19 cellular contexts compared by ENCODE assay signal in the genomic region with DNA sequence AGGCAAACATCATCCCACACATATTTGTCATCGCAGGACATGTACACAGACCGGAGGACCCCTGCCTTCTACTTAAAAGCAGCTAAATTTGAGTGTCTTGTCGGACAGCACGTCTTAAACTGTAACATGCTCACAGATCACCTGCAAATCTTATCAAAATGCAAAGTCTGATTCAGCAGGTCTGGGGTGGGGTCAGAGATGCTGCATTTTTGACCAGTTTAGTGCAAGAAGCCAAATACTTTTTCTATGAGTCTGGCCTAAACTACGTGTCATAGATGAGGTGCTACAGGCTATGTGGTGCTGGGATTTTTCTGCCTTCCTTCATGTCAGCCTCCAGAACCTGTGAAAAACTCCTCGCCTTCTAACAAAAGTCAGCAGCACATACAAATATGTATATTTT.
DNase-seq lines count a peak whose midpoint lies in the region; ATAC-seq, FAIRE-seq and TF ChIP-seq lines count a peak whose summit lies in the region.
"Had no signal": no experiment of that assay in that cellular context is flagged by ENCODE, and none has a peak within 500 bp of the region (broad histone marks: within the 10 kb centered on the region; RNA-seq: fewer than 3 reads in every experiment).

No MANE protein-coding gene starts in this region.

- H4K91ac ChIP-seq in H1 (replicated peaks; ENCODE audit: insufficient read length, low read length) = no peak overlapping the region
- H4K91ac ChIP-seq in trophoblast cell (ENCODE audit: low read depth, low read length) = no peak overlapping the region

- H2BK20ac ChIP-seq in H1 (ENCODE audit: low read length) = 0 out of 2 replicates have a peak overlapping the region, but pooled peaks have one; percentile 51

- peaks cover 17% of the 10 kb centered on the region for H3K4me1 Mint-ChIP-seq in Caco-2 (ENCODE audit: low read depth, unreplicated experiment)
- H3K4me1 Mint-ChIP-seq: CD4-positive, CD25-positive, alpha-beta regulatory T cell had no signal

- H3K4me3 ChIP-seq in Caco-2 (ENCODE audit: low read depth, low read length) = no peak overlapping the region
- H3K4me3 ChIP-seq in RWPE2 (ENCODE audit: severe bottlenecking) = no peak overlapping the region
- no peak overlapping the region for H3K4me3 ChIP-seq in H1 (ENCODE audit: extremely low read depth in 1 of 4, insufficient read depth in 2 of 4, low read depth in 3 of 4, low read length in 4 of 4)
- H3K4me3 ChIP-seq in trophoblast cell (ENCODE audit: low read depth, low read length) = no peak overlapping the region
- H3K4me3 ChIP-seq in vagina = no peak overlapping the region

- H4K5ac ChIP-seq in H1 (ENCODE audit: insufficient read length, low read depth, low read length) = no peak overlapping the region

- H3K27ac ChIP-seq in RWPE2 (ENCODE audit: poor library complexity, severe bottlenecking) = no peak overlapping the region
- H3K27ac ChIP-seq in H1 (ENCODE audit: low read depth, low read length) = no peak overlapping the region
- H3K27ac ChIP-seq in trophoblast cell (ENCODE audit: low read depth, low read length) = no peak overlapping the region
- no peak overlapping the region for H3K27ac ChIP-seq in vagina

- H3K27me3 ChIP-seq in Caco-2 (replicated peaks; ENCODE audit: control insufficient read depth, insufficient read depth, low read length) (no peaks in the 10 kb centered on the region), RWPE2 (ENCODE audit: insufficient read depth, poor library complexity, severe bottlenecking) (no peaks in the 10 kb centered on the region), H1 (replicated peaks in 1 of 4; ENCODE audit: control insufficient read depth in 3 of 4, extremely low read depth in 1 of 4, insufficient read depth in 3 of 4, low read length in 3 of 4) (no peaks in the 10 kb centered on the region), trophoblast cell (ENCODE audit: insufficient read depth, low read length) (no peaks in the 10 kb centered on the region), vagina (no peaks in the 10 kb centered on the region)

- TF ChIP-seq POLR2A in H1 (IDR thresholded peaks at IDR 0.05; ENCODE audit: control extremely low read depth in 1 of 2, low read depth in 2 of 2, low read length in 2 of 2) = no peak
- TF ChIP-seq POLR2A in vagina (IDR thresholded peaks at IDR 0.05) = no peak

- no peak overlapping the region for H3K4ac ChIP-seq in H1 (replicated peaks; ENCODE audit: insufficient read length, low read depth, low read length)
- H3K4ac ChIP-seq in trophoblast cell (ENCODE audit: low read depth, low read length) = no peak overlapping the region

- ATAC-seq in RWPE2 (ENCODE audit: low read depth) (0 out of 3 replicates have a peak, but pooled peaks have one; percentile 31), HG02938 (IDR thresholded peaks at IDR 0.05; ENCODE audit: unreplicated experiment) (no peak), GM21786 (IDR thresholded peaks at IDR 0.05; ENCODE audit: unreplicated experiment) (no peak)

- H3K23ac ChIP-seq in H1 (ENCODE audit: insufficient read length) (no peak overlapping the region), trophoblast cell (ENCODE audit: low read length) (no peak overlapping the region)

- H3K9ac ChIP-seq in H1 (replicated peaks in 1 of 4; ENCODE audit: extremely low read depth in 1 of 4, low read depth in 3 of 4, low read length in 3 of 4) (no peak overlapping the region), trophoblast cell (ENCODE audit: low read length) (no peak overlapping the region)

- H2AK5ac ChIP-seq in H1 (ENCODE audit: low read depth, low read length) (no peak overlapping the region), trophoblast cell (ENCODE audit: low read length) (no peak overlapping the region)

- no peak for TF ChIP-seq EP300 in H1 (IDR thresholded peaks at IDR 0.05; ENCODE audit: borderline replicate concordance in 1 of 2, low read depth in 2 of 2, low read length in 2 of 2)

- peaks cover 19% of the 10 kb centered on the region for H3K4me1 ChIP-seq in Caco-2
- no peaks in the 10 kb centered on the region for H3K4me1 ChIP-seq in RWPE2 (ENCODE audit: insufficient read depth, poor library complexity, severe bottlenecking)
- peaks cover 0 to 5% (median 2%) of the 10 kb centered on the region in 4 experiments; a peak in 4 of 7 replicates for H3K4me1 ChIP-seq in H1 (replicated peaks in 1 of 4; ENCODE audit: control insufficient read depth in 3 of 4, insufficient read depth in 4 of 4, low read length in 3 of 4)
- no peaks in the 10 kb centered on the region for H3K4me1 ChIP-seq in trophoblast cell (ENCODE audit: control insufficient read depth in 1 of 2, insufficient read depth in 2 of 2, low read length in 2 of 2)
- H3K4me1 ChIP-seq in vagina = no peaks in the 10 kb centered on the region
- H3K4me1 ChIP-seq: BE2C had no signal

- H2AFZ ChIP-seq in H1 (ENCODE audit: low read length) (no peak overlapping the region), trophoblast cell (ENCODE audit: insufficient read depth, low read length, poor library complexity) (no peak overlapping the region)

- H2BK120ac ChIP-seq in H1 (replicated peaks; ENCODE audit: low read depth, low read length) (no peak overlapping the region), trophoblast cell (ENCODE audit: insufficient read depth, low read length, poor library complexity) (no peak overlapping the region)

- H2BK12ac ChIP-seq in H1 (ENCODE audit: low read depth, low read length) = no peak overlapping the region
- H2BK12ac ChIP-seq in trophoblast cell (ENCODE audit: low read length) = no peak overlapping the region

- no peak overlapping the region for H4K12ac ChIP-seq in trophoblast cell (ENCODE audit: low read depth, low read length)

- no peaks in the 10 kb centered on the region for H3K79me1 ChIP-seq in H1 (ENCODE audit: low read depth, low read length)
- H3K79me1 ChIP-seq in trophoblast cell (ENCODE audit: low read length) = no peaks in the 10 kb centered on the region

- no peaks in the 10 kb centered on the region for H3K23me2 ChIP-seq in H1 (ENCODE audit: low read depth, low read length)

- H3K4me3 Mint-ChIP-seq in Caco-2 (ENCODE audit: unreplicated experiment) = no peak overlapping the region
- H3K4me3 Mint-ChIP-seq: CD4-positive, CD25-positive, alpha-beta regulatory T cell; H9 had no signal

- intact Hi-C loops in Caco-2 (cut with micrococcal nuclease; ENCODE audit: unreplicated experiment) = no loop called here
- intact Hi-C loops in vagina (cut with DNase I) = no loop called here

- CTCF ChIA-PET in Caco-2 (lab: Charles Lee) = interaction anchor here (0.6 kb wide), 1 partner anchor 59 kb away, joined by 4 read pairs; no protein-coding TSS in a partner anchor
- CTCF ChIA-PET in H1 (lab: Charles Lee; ENCODE audit: partially characterized antibody) = interaction anchor here (1.2 kb wide), 1 partner anchor 175 kb away, joined by 3 read pairs; no protein-coding TSS in a partner anchor

- H3K4me2 ChIP-seq in H1 (ENCODE audit: insufficient read depth in 1 of 2, low read depth in 2 of 2, low read length in 2 of 2) (no peak overlapping the region), trophoblast cell (ENCODE audit: low read length) (no peak overlapping the region)

- H3K36me3 ChIP-seq in Caco-2 (ENCODE audit: control insufficient read depth, insufficient read depth, low read length) (no peaks in the 10 kb centered on the region), RWPE2 (ENCODE audit: low read depth) (no peaks in the 10 kb centered on the region), H1 (ENCODE audit: control insufficient read depth in 2 of 4, insufficient read depth in 4 of 4, low read length in 3 of 4) (no peaks in the 10 kb centered on the region), trophoblast cell (ENCODE audit: control insufficient read depth in 1 of 2, insufficient read depth in 2 of 2, low read length in 2 of 2) (no peaks in the 10 kb centered on the region), vagina (no peaks in the 10 kb centered on the region)
- H3K36me3 ChIP-seq: BE2C had no signal

- no peak overlapping the region for H3K14ac ChIP-seq in H1 (ENCODE audit: insufficient read length)
- H3K14ac ChIP-seq in trophoblast cell (ENCODE audit: low read length) = no peak overlapping the region

- FAIRE-seq in H1 (lab: Jason Lieb, UNC) = no peak
- FAIRE-seq: A204.1, GM12892, GM18507 had no signal

- H4K20me1 ChIP-seq in H1 (replicated peaks in 1 of 2; ENCODE audit: control insufficient read depth in 1 of 2, insufficient read depth in 2 of 2, low read length in 2 of 2) = no peaks in the 10 kb centered on the region

- no peaks in the 10 kb centered on the region for H3K9me3 Mint-ChIP-seq in Caco-2 (ENCODE audit: unreplicated experiment)

- DNase-seq in Caco-2 = peak; percentile 24 to 36
- DNase-seq in RWPE2 (ENCODE audit: low spot score) = no peak
- no peak for DNase-seq in H1 (ENCODE audit: low read depth in 1 of 2, low spot score in 2 of 2)
- peak; percentile 76 to 81 for DNase-seq in trophoblast cell
- no peak for DNase-seq in vagina (ENCODE audit: extremely low spot score in 2 of 2)
- DNase-seq: ACHN; BE2C; C1 segment of cervical spinal cord; CD4-positive, CD25-positive, alpha-beta regulatory T cell; DMS153; DMS79; GDM1; GOT3; H9 had no signal

- H2BK15ac ChIP-seq in H1 (ENCODE audit: low read length) = no peak overlapping the region

- TF ChIP-seq RAD21 in H1 (IDR thresholded peaks at IDR 0.05 in 1 of 2, conservative IDR thresholded peaks at IDR 0.05 in 1 of 2; ENCODE audit: low read depth in 2 of 2, low read length in 2 of 2) = no peak

- no peak overlapping the region for H3K18ac ChIP-seq in H1 (ENCODE audit: extremely low read depth, low read length)
- H3K18ac ChIP-seq in trophoblast cell (ENCODE audit: low read length) = no peak overlapping the region

- TF ChIP-seq CTCF in Caco-2 (IDR thresholded peaks at IDR 0.05; ENCODE audit: insufficient read depth in 1 of 2, low read depth in 1 of 2, low read length in 1 of 2, severe bottlenecking in 1 of 2, unreplicated experiment in 1 of 2) (no peak), RWPE2 (IDR thresholded peaks at IDR 0.05; ENCODE audit: poor library complexity, severe bottlenecking) (no peak), H1 (IDR thresholded peaks at IDR 0.05; ENCODE audit: control extremely low read depth in 1 of 3, insufficient read depth in 1 of 3, low read depth in 1 of 3, low read length in 3 of 3) (no peak), vagina (IDR thresholded peaks at IDR 0.05) (no peak)

- peak overlapping the region; percentile 75 for H3K27ac Mint-ChIP-seq in Caco-2 (ENCODE audit: unreplicated experiment)
- H3K27ac Mint-ChIP-seq: CD4-positive, CD25-positive, alpha-beta regulatory T cell had no signal

- no peak overlapping the region for H3K56ac ChIP-seq in H1 (replicated peaks; ENCODE audit: insufficient read length, low read depth, low read length)

- H3K9me3 ChIP-seq in Caco-2 (no peaks in the 10 kb centered on the region), RWPE2 (ENCODE audit: severe bottlenecking) (no peaks in the 10 kb centered on the region), H1 (ENCODE audit: insufficient read depth in 2 of 2, low read depth in 1 of 2, low read length in 1 of 2) (peaks cover 0 to 7% of the 10 kb centered on the region in 2 experiments; a peak in 1 of 4 replicates), trophoblast cell (ENCODE audit: insufficient read depth, low read depth, low read length) (peaks cover 2% of the 10 kb centered on the region), vagina (no peaks in the 10 kb centered on the region)
- H3K9me3 ChIP-seq: BE2C had no signal

- WGBS in H1 (ENCODE audit: extremely low coverage in 1 of 2, insufficient coverage in 1 of 2, insufficient read length in 1 of 2, insufficient replicate concordance in 2 of 2, low coverage in 1 of 2, low lambda C conversion rate in 2 of 2, missing lambda C conversion rate in 1 of 2), 2 experiments = 88% methylated on average over 6 of the region's 6 CpGs; no CpG with 5 or more reads in 1 of the 2 experiments
- WGBS in trophoblast cell (ENCODE audit: extremely low coverage, insufficient coverage, insufficient read length) = no CpG with 5 or more reads among the region's 6 CpGs

- H4K8ac ChIP-seq in H1 (ENCODE audit: extremely low read depth, insufficient read depth, low read length) = no peak overlapping the region
- no peak overlapping the region for H4K8ac ChIP-seq in trophoblast cell (ENCODE audit: low read depth, low read length)

- H3K79me2 ChIP-seq in H1 (ENCODE audit: control insufficient read depth in 1 of 2, insufficient read depth in 2 of 2, low read length in 2 of 2) (no peaks in the 10 kb centered on the region), trophoblast cell (ENCODE audit: control insufficient read depth, insufficient read depth, low read length, poor library complexity) (no peaks in the 10 kb centered on the region)

- no TSS peak for BruUV-seq in Caco-2 (replicated peaks; lab: Mats Ljungman, UMichigan)

- no peaks in the 10 kb centered on the region for H3K27me3 Mint-ChIP-seq in Caco-2 (ENCODE audit: insufficient read depth, unreplicated experiment)

- no peaks in the 10 kb centered on the region for H3K36me3 Mint-ChIP-seq in Caco-2 (ENCODE audit: insufficient read depth, unreplicated experiment)
- H3K36me3 Mint-ChIP-seq: CD4-positive, CD25-positive, alpha-beta regulatory T cell had no signal

- H2BK5ac ChIP-seq in H1 (ENCODE audit: low read depth, low read length) = no peak overlapping the region
- no peak overlapping the region for H2BK5ac ChIP-seq in trophoblast cell (ENCODE audit: low read depth, low read length, poor library complexity)

- POLR2A ChIA-PET in Caco-2 (lab: Charles Lee) (no interaction called here), H1 (lab: Charles Lee; ENCODE audit: partially characterized antibody) (no interaction called here)

Comparison
In these comparisons a context has a peak if more than half of its experiments do, and no peak if none do; other contexts are left out.
1. DNase-seq: peak in Caco-2 (2 of 2) and trophoblast cell (2 of 2); none in RWPE2 (single experiment), H1 (0 of 2) and vagina (0 of 2).